In the genomic region with DNA sequence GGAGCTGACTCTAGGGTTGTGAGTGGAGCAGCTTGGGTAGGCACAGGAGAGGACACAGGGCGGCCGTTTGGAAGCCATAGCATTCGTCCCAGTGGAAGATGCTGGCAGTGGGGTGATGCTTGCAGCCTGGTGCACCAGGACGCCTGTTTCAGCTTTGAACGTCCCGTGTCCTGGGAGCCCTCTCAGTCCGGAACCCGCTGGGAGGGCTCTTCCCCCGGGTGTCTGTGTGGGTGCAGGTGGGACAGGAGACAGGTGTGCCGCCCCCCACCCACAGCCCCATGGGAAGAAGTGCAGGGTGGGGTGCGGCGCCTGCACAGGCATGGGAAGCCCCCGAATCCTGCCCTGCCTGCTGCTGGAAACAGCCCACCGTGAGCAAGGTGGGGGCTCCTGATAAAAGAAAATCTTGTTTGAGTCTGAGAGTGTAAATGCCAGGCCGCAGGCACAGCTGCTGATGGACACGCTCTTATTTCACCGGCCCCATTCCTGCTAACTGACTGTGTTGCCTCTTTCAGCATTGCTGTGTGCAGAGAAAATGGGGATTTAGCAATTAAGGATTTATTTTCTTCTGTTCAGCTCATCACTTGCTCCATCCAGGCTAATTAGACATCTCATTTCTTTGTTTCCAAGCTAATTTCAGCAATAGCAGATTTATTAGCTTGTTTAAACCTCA, we compare ENCODE assay signal across 21 cellular contexts. TPM values are rescaled to one million over a fixed set of nuclear protein-coding genes. Genes with fewer than 3 reads are reported as not detected.
A peak's percentile ranks its signal among the peaks of the same experiment; 100 is the strongest.
DNase-seq lines count a peak whose midpoint lies in the region; ATAC-seq, FAIRE-seq and TF ChIP-seq lines count a peak whose summit lies in the region.
"Had no signal": no experiment of that assay in that cellular context is flagged by ENCODE, and none has a peak within 500 bp of the region (broad histone marks: within the 10 kb centered on the region; RNA-seq: fewer than 3 reads in every experiment).

No MANE protein-coding gene starts in this region.

- POLR2A ChIA-PET in Panc1 (lab: Charles Lee): interaction anchor here (0.5 kb wide), 1 partner anchor 11 kb away, joined by 6 read pairs; no protein-coding TSS in a partner anchor

- DNase-seq in Panc1 (ENCODE audit: low read depth, low spot score) (no peak), chondrocyte (ENCODE audit: low spot score) (peak; percentile 74), lower lobe of right lung (peak; percentile 32), hepatic stellate cell (ENCODE audit: low spot score) (no peak), urothelium cell line (ENCODE audit: low spot score) (no peak)
- DNase-seq: activated CD8-positive, alpha-beta T cell treated with anti-CD3 and anti-CD28 coated beads for 36 hours; AML-193; EL; naive B cell; NCI-H1930; NCI-H2227 treated with DMSO at 0.1 percent for 48 hours; NCI-H82; testis had no signal

- H3K4me3 ChIP-seq in Panc1 (ENCODE audit: low read depth in 2 of 2, low read length in 2 of 2) (no peak overlapping the region), lower lobe of right lung (no peak overlapping the region), skeletal muscle satellite cell (ENCODE audit: low read length) (no peak overlapping the region)
- H3K4me3 ChIP-seq: GM23338, pancreas, testis had no signal

- in situ Hi-C loops in Panc1 (cut with HindIII; ENCODE audit: low pct_unique_long_range_greater_than_20kb, low sequenced_read_pairs): no loop called here

- H3K36me3 Mint-ChIP-seq in chondrocyte (ENCODE audit: low read depth): peaks cover 6% of the 10 kb centered on the region
- H3K36me3 Mint-ChIP-seq: naive B cell had no signal

- H3K36me3 ChIP-seq in Panc1 (ENCODE audit: control insufficient read depth, insufficient read depth, low read length): no peaks in the 10 kb centered on the region
- H3K36me3 ChIP-seq in lower lobe of right lung: no peaks in the 10 kb centered on the region
- no peaks in the 10 kb centered on the region for H3K36me3 ChIP-seq in skeletal muscle satellite cell (ENCODE audit: insufficient read depth, low read length)
- H3K36me3 ChIP-seq: pancreas had no signal

- no peak overlapping the region for H3K27ac Mint-ChIP-seq in chondrocyte (ENCODE audit: unreplicated experiment)
- H3K27ac Mint-ChIP-seq: activated CD8-positive, alpha-beta T cell treated with anti-CD3 and anti-CD28 coated beads for 36 hours; GM23338; naive B cell had no signal

- H3K9me3 ChIP-seq in Panc1 (ENCODE audit: control insufficient read depth, insufficient read depth, low read depth, low read length): no peaks in the 10 kb centered on the region; the same call in 1 of the 2 replicates
- H3K9me3 ChIP-seq in lower lobe of right lung: no peaks in the 10 kb centered on the region
- no peaks in the 10 kb centered on the region for H3K9me3 ChIP-seq in skeletal muscle satellite cell (replicated peaks; ENCODE audit: low read length)
- H3K9me3 ChIP-seq: pancreas, testis had no signal

- peak overlapping the region; percentile 59 for H3K4me2 ChIP-seq in skeletal muscle satellite cell (ENCODE audit: low read length)
- H3K4me2 ChIP-seq: GM23338, KMS-11 had no signal

- peaks cover 7% of the 10 kb centered on the region for H3K9me3 Mint-ChIP-seq in chondrocyte (ENCODE audit: low read depth)
- H3K9me3 Mint-ChIP-seq: central memory CD8-positive, alpha-beta T cell; GM23338 had no signal

- ATAC-seq in Panc1: peak; percentile 49; the same call in 1 of the 2 replicates
- ATAC-seq in lower lobe of right lung: no peak
- no peak for ATAC-seq in HG03139 (IDR thresholded peaks at IDR 0.05; ENCODE audit: unreplicated experiment)
- ATAC-seq: activated CD8-positive, alpha-beta T cell treated with anti-CD3 and anti-CD28 coated beads for 36 hours; GM23338; pancreas had no signal

- no TSS peak for BruUV-seq in Panc1 (replicated peaks; lab: Mats Ljungman, UMichigan)

- peaks cover 7% of the 10 kb centered on the region for H3K4me1 Mint-ChIP-seq in chondrocyte (ENCODE audit: low read depth)
- H3K4me1 Mint-ChIP-seq: central memory CD8-positive, alpha-beta T cell; naive B cell had no signal

- CTCF ChIA-PET in Panc1 (lab: Charles Lee): interaction anchor here (1.2 kb wide), 1 partner anchor 10 kb away, joined by 3 read pairs; no protein-coding TSS in a partner anchor

- no peaks in the 10 kb centered on the region for H3K4me1 ChIP-seq in Panc1 (ENCODE audit: control insufficient read depth, insufficient read depth, low read length)
- H3K4me1 ChIP-seq in lower lobe of right lung: no peaks in the 10 kb centered on the region
- H3K4me1 ChIP-seq in skeletal muscle satellite cell (ENCODE audit: control insufficient read depth, insufficient read depth, low read length): no peaks in the 10 kb centered on the region
- H3K4me1 ChIP-seq: pancreas, testis had no signal

- peaks cover 2% of the 10 kb centered on the region for H3K27me3 Mint-ChIP-seq in chondrocyte (ENCODE audit: low read depth)

- H3K27me3 ChIP-seq in Panc1 (ENCODE audit: control insufficient read depth, insufficient read depth, low read length) (peaks cover 10% of the 10 kb centered on the region; the same call in 1 of the 2 replicates), lower lobe of right lung (ENCODE audit: low read depth) (peaks cover 30% of the 10 kb centered on the region), skeletal muscle satellite cell (ENCODE audit: control insufficient read depth, insufficient read depth, low read length) (peaks cover 6% of the 10 kb centered on the region)
- H3K27me3 ChIP-seq: testis had no signal

- TF ChIP-seq CTCF in Panc1 (IDR thresholded peaks at IDR 0.05) (no peak), chondrocyte (IDR thresholded peaks at IDR 0.05) (no peak), lower lobe of right lung (IDR thresholded peaks at IDR 0.05) (no peak)

- H3K4me3 Mint-ChIP-seq in chondrocyte (ENCODE audit: unreplicated experiment): no peak overlapping the region
- H3K4me3 Mint-ChIP-seq: activated CD8-positive, alpha-beta T cell treated with anti-CD3 and anti-CD28 coated beads for 36 hours; central memory CD8-positive, alpha-beta T cell; GM23338; naive B cell had no signal

- no peak overlapping the region for H3K27ac ChIP-seq in Panc1 (ENCODE audit: low read length)
- H3K27ac ChIP-seq in lower lobe of right lung: no peak overlapping the region
- H3K27ac ChIP-seq: epithelial cell of prostate, KMS-11, pancreas, testis had no signal

- intact Hi-C loops in Panc1 (cut with micrococcal nuclease; ENCODE audit: unreplicated experiment): loop anchor here (10.0 kb wide), 1 partner anchor 97 kb away; no protein-coding TSS in a partner anchor
- intact Hi-C loops in lower lobe of right lung (cut with DNase I): no loop called here

- no peak overlapping the region for H3K9ac ChIP-seq in skeletal muscle satellite cell (ENCODE audit: low read depth, low read length)
- H3K9ac ChIP-seq: KMS-11 had no signal

- no peak for FAIRE-seq in urothelium cell line (lab: Jason Lieb, UNC)
- FAIRE-seq: HTR-8/SVneo, pancreas had no signal

RNA-seq across cellular contexts. Expression of gene DPYSL4, which starts 55.0 kb away (rescaled TPM):
- total RNA-seq in Panc1 (2021; ENCODE audit: unreplicated experiment) (9.9 TPM), chondrocyte (19.9 to 37.6 TPM (median 35.2 TPM) in 3 replicates), lower lobe of right lung (2.1 TPM)
- 18.0 TPM for polyA plus RNA-seq in Panc1 (2012; ENCODE audit: insufficient read length)
- 3.0 and 22.1 TPM in 2 replicates for total RNA-seq in skeletal muscle satellite cell (2012; rRNA removed)

Comparison
In these comparisons a context has a peak if more than half of its experiments do, and no peak if none do; other contexts are left out.
1. DNase-seq: peak in chondrocyte (single experiment) and lower lobe of right lung (single experiment); none in Panc1 (single experiment), hepatic stellate cell (single experiment) and urothelium cell line (single experiment).